In the genomic region with DNA sequence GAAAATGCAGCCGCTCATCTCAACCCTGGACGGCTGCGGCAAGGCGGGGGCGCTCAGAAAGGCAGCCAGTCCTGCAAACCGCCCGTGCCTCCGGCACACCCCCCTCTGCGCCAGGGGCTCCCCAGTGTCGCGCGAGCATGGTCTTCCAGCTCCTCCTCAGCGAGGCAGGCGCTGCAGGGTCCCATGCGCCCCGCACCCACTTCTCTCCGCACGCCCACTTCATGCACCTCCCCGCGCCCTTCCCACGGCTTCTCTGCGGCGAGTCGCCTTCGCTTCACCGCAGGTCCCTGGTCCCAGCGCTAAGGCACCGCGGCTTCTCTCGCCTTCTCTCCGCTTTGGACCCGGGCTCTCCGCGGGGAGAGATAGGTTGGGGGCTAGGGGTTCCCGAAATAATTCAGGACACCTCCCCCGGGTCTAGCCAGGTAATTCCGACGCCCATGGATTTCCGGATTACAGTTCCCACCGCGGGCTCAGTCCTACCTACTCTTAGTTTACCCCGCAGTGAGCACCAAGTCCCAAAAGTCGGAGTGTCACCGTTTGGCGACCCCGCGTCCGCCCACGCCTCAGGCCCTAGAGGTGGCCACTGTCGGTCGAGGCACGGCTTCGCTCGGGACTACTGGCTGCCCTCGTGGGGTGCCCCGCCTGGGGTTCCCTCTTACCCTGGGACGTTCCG, we compare ENCODE assay signal across 9 cellular contexts.
DNase-seq lines count a peak whose midpoint lies in the region; ATAC-seq and TF ChIP-seq lines count a peak whose summit lies in the region.
"Had no signal": no experiment of that assay in that cellular context is flagged by ENCODE, and none has a peak within 500 bp of the region (broad histone marks: within the 10 kb centered on the region; RNA-seq: fewer than 3 reads in every experiment).

No MANE protein-coding gene starts in this region.

- H3K4me1 ChIP-seq in ES-I3 (ENCODE audit: insufficient read depth, low read length) (peaks cover 16% of the 10 kb centered on the region), right cardiac atrium (ENCODE audit: control insufficient read depth, insufficient read depth, low read length) (peaks cover 2% of the 10 kb centered on the region), prostate gland (replicated peaks) (no peaks in the 10 kb centered on the region)

- POLR2A ChIA-PET in T-cell (lab: Charles Lee): no interaction called here

- H3K27ac ChIP-seq in right cardiac atrium (ENCODE audit: low read length) (no peak overlapping the region), prostate gland (no peak overlapping the region)

- DNase-seq in T-cell: no peak
- DNase-seq in right cardiac atrium: peak in 1 of 3 donors; percentile 51
- DNase-seq in prostate gland (ENCODE audit: low spot score): no peak
- DNase-seq in activated CD4-positive, alpha-beta T cell treated with anti-CD3 and anti-CD28 coated beads for 48 hours: no peak
- DNase-seq in UCSD-AML1 (lab: John Stamatoyannopoulos, UW; ENCODE audit: unreplicated experiment): no peak
- DNase-seq: NCI-H2081 treated with DMSO at 0.1 percent for 48 hours had no signal

- H3K4me3 ChIP-seq in right cardiac atrium (ENCODE audit: low read length) (peak overlapping the region; percentile 34), prostate gland (peak overlapping the region; percentile 15 to 21)

- H3K27ac Mint-ChIP-seq in T-cell: no peak overlapping the region

- no peaks in the 10 kb centered on the region for H3K36me3 Mint-ChIP-seq in T-cell

- H3K9ac ChIP-seq in ES-I3 (ENCODE audit: low read depth, low read length): peak overlapping the region; percentile 38; the same call in 1 of the 2 replicates

- peak; percentile 13 to 39 (median 30) for ATAC-seq in T-cell (replicated peaks in 1 of 4)
- peak in 1 of 2 donors; percentile 14 for ATAC-seq in right cardiac atrium
- ATAC-seq in GM21786 (IDR thresholded peaks at IDR 0.05; ENCODE audit: unreplicated experiment): no peak
- no peak for ATAC-seq in GM19328 (IDR thresholded peaks at IDR 0.05; ENCODE audit: unreplicated experiment)

- WGBS in right cardiac atrium: 1% methylated on average over 58 of the region's 58 CpGs
- WGBS in prostate gland: under 1% methylated on average over 54 of the region's 58 CpGs

- H3K4me3 Mint-ChIP-seq in T-cell: peak overlapping the region; percentile 66 to 81 (median 68)

- TF ChIP-seq CTCF in prostate gland (IDR thresholded peaks at IDR 0.05): no peak

- TF ChIP-seq POLR2A in prostate gland (IDR thresholded peaks at IDR 0.05): no peak

- H3K27me3 ChIP-seq in right cardiac atrium (ENCODE audit: control insufficient read depth, insufficient read depth) (no peaks in the 10 kb centered on the region), prostate gland (replicated peaks; ENCODE audit: insufficient read depth) (peaks cover 7% of the 10 kb centered on the region)

- H3K9me3 Mint-ChIP-seq in T-cell: no peaks in the 10 kb centered on the region

- CTCF ChIA-PET in T-cell (lab: Charles Lee): no interaction called here

- H3K9me3 ChIP-seq in ES-I3 (ENCODE audit: control insufficient read depth, insufficient read depth, low read length) (no peaks in the 10 kb centered on the region), right cardiac atrium (ENCODE audit: control insufficient read depth, low read length) (no peaks in the 10 kb centered on the region), prostate gland (no peaks in the 10 kb centered on the region)

- intact Hi-C loops in right cardiac atrium (cut with DNase I) (no loop called here), prostate gland (cut with DNase I) (no loop called here)

- H3K4me1 Mint-ChIP-seq in T-cell: peaks cover 23 to 35% (median 27%) of the 10 kb centered on the region in 3 donors

- H3K36me3 ChIP-seq in ES-I3 (ENCODE audit: insufficient read depth, low read length) (no peaks in the 10 kb centered on the region; the same call in 1 of the 2 replicates), prostate gland (no peaks in the 10 kb centered on the region)

- peaks cover 68 to 84% of the 10 kb centered on the region in 2 donors for H3K27me3 Mint-ChIP-seq in T-cell

Comparison
In these comparisons a context has a peak if more than half of its experiments do, and no peak if none do; other contexts are left out.
1. ATAC-seq: peak in T-cell (4 of 4); none in GM21786 (single experiment) and GM19328 (single experiment).